In genomic region chr1:114216431-114217173, GRCh38 we compare ENCODE assay signal across 19 cellular contexts.
DNase-seq lines count a peak whose midpoint lies in the region; ATAC-seq and TF ChIP-seq lines count a peak whose summit lies in the region.
"Had no signal": no experiment of that assay in that cellular context is flagged by ENCODE, and none has a peak within 500 bp of the region (broad histone marks: within the 10 kb centered on the region; RNA-seq: fewer than 3 reads in every experiment).

No MANE protein-coding gene starts in this region.

- DNase-seq in SIG-M5 treated with dmso at 0.1 percent for 504 hours (lab: John Stamatoyannopoulos, UW; ENCODE audit: unreplicated experiment), result peak; percentile 85
- no peak for DNase-seq in SIG-M5 (lab: John Stamatoyannopoulos, UW)
- DNase-seq in NCI-H1694 treated with DMSO at 0.1 percent for 48 hours (lab: John Stamatoyannopoulos, UW), result peak; percentile 96
- peak; percentile 53 for DNase-seq in NCI-H524 treated with DMSO at 0.1 percent for 48 hours (lab: John Stamatoyannopoulos, UW)
- DNase-seq in thyroid gland, result peak; percentile 13 to 16
- no peak for DNase-seq in activated CD4-positive, alpha-beta T cell treated with anti-CD3 and anti-CD28 coated beads, Interleukin-2, amount 50 U/mL, for 1 hour
- DNase-seq: BE2C; CD4-positive, CD25-positive, alpha-beta regulatory T cell; DND-41; GM23248; MM.1S; NCI-H1930; NCI-H526; SHP77; T-cell had no signal

- no peaks in the 10 kb centered on the region for H3K36me3 ChIP-seq in thyroid gland
- H3K36me3 ChIP-seq: BE2C, HAP-1 had no signal

- WGBS in thyroid gland, 2 donors, result 58 to 65% methylated on average over 11 of the region's 11 CpGs

- TF ChIP-seq CTCF in thyroid gland (IDR thresholded peaks at IDR 0.05), result no peak

- H3K9me3 ChIP-seq in thyroid gland, result no peaks in the 10 kb centered on the region
- H3K9me3 ChIP-seq: BE2C, HAP-1 had no signal

- no peak overlapping the region for H3K27ac ChIP-seq in thyroid gland
- H3K27ac ChIP-seq: GM23248 had no signal

- H3K27me3 ChIP-seq in thyroid gland, result no peaks in the 10 kb centered on the region

- ATAC-seq in HG03442 (IDR thresholded peaks at IDR 0.05; ENCODE audit: unreplicated experiment), result no peak
- no peak for ATAC-seq in HG02678 (IDR thresholded peaks at IDR 0.05; ENCODE audit: unreplicated experiment)
- ATAC-seq: SK-N-SH treated with all-trans-retinoic acid at 6 μM for 48 hours, T-cell had no signal

- peaks cover 0 to 3% of the 10 kb centered on the region in 2 donors for H3K4me1 ChIP-seq in thyroid gland
- H3K4me1 ChIP-seq: BE2C, HAP-1 had no signal

- TF ChIP-seq POLR2A in thyroid gland (IDR thresholded peaks at IDR 0.05), result no peak

- H3K4me3 ChIP-seq in thyroid gland (replicated peaks in 1 of 3), result no peak overlapping the region
- H3K4me3 ChIP-seq: GM23248, HAP-1 had no signal

- intact Hi-C loops in thyroid gland (cut with DNase I), result no loop called here

Comparison
In these comparisons a context has a peak if more than half of its experiments do, and no peak if none do; other contexts are left out.
1. DNase-seq: peak in SIG-M5 treated with dmso at 0.1 percent for 504 hours (single experiment), NCI-H1694 treated with DMSO at 0.1 percent for 48 hours (single experiment), NCI-H524 treated with DMSO at 0.1 percent for 48 hours (single experiment) and thyroid gland (2 of 2); none in SIG-M5 (single experiment) and activated CD4-positive, alpha-beta T cell treated with anti-CD3 and anti-CD28 coated beads, Interleukin-2, amount 50 U/mL, for 1 hour (single experiment).